In the genomic region with DNA sequence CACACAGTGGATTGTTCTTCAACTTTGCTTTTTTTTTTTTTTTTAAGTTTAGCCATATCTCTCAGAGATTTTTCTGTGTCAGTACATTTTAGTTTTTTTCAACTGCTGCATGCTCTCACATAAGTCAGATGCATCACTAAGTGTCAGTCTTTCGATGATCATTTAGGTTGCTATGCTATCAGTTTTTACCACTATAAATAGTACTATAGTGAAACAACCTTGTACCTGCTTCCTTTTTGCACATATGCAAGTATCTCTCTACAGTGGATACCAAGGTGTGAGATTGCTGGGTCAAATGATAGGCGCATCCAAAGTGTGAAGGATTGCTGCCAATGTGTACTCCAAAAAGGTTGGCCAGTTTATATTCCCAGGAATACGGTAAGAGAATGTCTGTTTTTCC, we compare ENCODE assay signal across 12 cellular contexts. TPM values are rescaled to one million over a fixed set of nuclear protein-coding genes. Genes with fewer than 3 reads are reported as not detected.
A peak's percentile ranks its signal among the peaks of the same experiment; 100 is the strongest.
DNase-seq lines count a peak whose midpoint lies in the region; ATAC-seq and TF ChIP-seq lines count a peak whose summit lies in the region.
"Had no signal": no experiment of that assay in that cellular context is flagged by ENCODE, and none has a peak within 500 bp of the region (broad histone marks: within the 10 kb centered on the region; RNA-seq: fewer than 3 reads in every experiment).

No MANE protein-coding gene starts in this region.

- peaks cover 2% of the 10 kb centered on the region for H3K27me3 Mint-ChIP-seq in GM23338 (ENCODE audit: insufficient read depth, low read depth, poor library complexity)
- H3K27me3 Mint-ChIP-seq in stimulated activated memory B cell treated with anti-CD40 and anti-IgM and Interleukin-4, amounts not matched to agents 10 μg/mL and 1 μg/mL and 100 μg/mL, for 72 hours, result no peaks in the 10 kb centered on the region
- H3K27me3 Mint-ChIP-seq: activated CD8-positive, alpha-beta memory T cell treated with anti-CD3 and anti-CD28 coated beads, Interleukin-2, amount 10 ng/mL, durations not matched to agents 7 days and 5 days; naive thymus-derived CD4-positive, alpha-beta T cell had no signal

- H3K9me3 ChIP-seq in adrenal gland (replicated peaks in 1 of 3) (no peaks in the 10 kb centered on the region), colonic mucosa (no peaks in the 10 kb centered on the region), WERI-Rb-1 (ENCODE audit: severe bottlenecking) (no peaks in the 10 kb centered on the region)
- H3K9me3 ChIP-seq: body of pancreas, esophagus muscularis mucosa had no signal

- H3K27ac ChIP-seq in GM23338 (ENCODE audit: low read depth) (no peak overlapping the region; the same call in 1 of the 2 replicates), adrenal gland (peak overlapping the region in 2 of 5 donors; percentile 55 to 62), colonic mucosa (no peak overlapping the region), WERI-Rb-1 (no peak overlapping the region)

- peaks cover 2% of the 10 kb centered on the region; the same call in 1 of the 3 replicates for H3K36me3 Mint-ChIP-seq in GM23338 (ENCODE audit: low read depth)
- peaks cover under 1% of the 10 kb centered on the region for H3K36me3 Mint-ChIP-seq in stimulated activated memory B cell treated with anti-CD40 and anti-IgM and Interleukin-4, amounts not matched to agents 10 μg/mL and 1 μg/mL and 100 μg/mL, for 72 hours

- H3K4me1 ChIP-seq in GM23338 (ENCODE audit: insufficient read depth), result peaks cover 33% of the 10 kb centered on the region
- peaks cover 18 to 28% of the 10 kb centered on the region in 2 donors for H3K4me1 ChIP-seq in adrenal gland (replicated peaks in 1 of 2)
- peaks cover 11% of the 10 kb centered on the region for H3K4me1 ChIP-seq in colonic mucosa

- no peaks in the 10 kb centered on the region for H3K27me3 ChIP-seq in GM23338 (ENCODE audit: insufficient read depth)
- H3K27me3 ChIP-seq in adrenal gland, result no peaks in the 10 kb centered on the region
- no peaks in the 10 kb centered on the region for H3K27me3 ChIP-seq in colonic mucosa
- no peaks in the 10 kb centered on the region for H3K27me3 ChIP-seq in WERI-Rb-1 (ENCODE audit: insufficient read depth, low read depth, severe bottlenecking)
- H3K27me3 ChIP-seq: body of pancreas, esophagus muscularis mucosa had no signal

- 0 out of 2 replicates have a peak, but pooled peaks cover 13% of the 10 kb centered on the region for H3F3A ChIP-seq in GM23338 (replicated peaks; ENCODE audit: low read depth)

- H3K9me3 Mint-ChIP-seq in GM23338, result no peaks in the 10 kb centered on the region; the same call in 2 of the 3 replicates
- H3K9me3 Mint-ChIP-seq in stimulated activated memory B cell treated with anti-CD40 and anti-IgM and Interleukin-4, amounts not matched to agents 10 μg/mL and 1 μg/mL and 100 μg/mL, for 72 hours, result no peaks in the 10 kb centered on the region
- H3K9me3 Mint-ChIP-seq: naive thymus-derived CD4-positive, alpha-beta T cell had no signal

- H3K79me2 ChIP-seq in GM23338 (replicated peaks; ENCODE audit: insufficient read depth), result no peaks in the 10 kb centered on the region

- no peak overlapping the region for H3K9ac ChIP-seq in colonic mucosa (ENCODE audit: low read depth in 2 of 2, low read length in 2 of 2)

- TF ChIP-seq CTCF in GM23338 (conservative IDR thresholded peaks at IDR 0.05; ENCODE audit: low read depth in 2 of 2) (no peak), adrenal gland (IDR thresholded peaks at IDR 0.05) (no peak), colonic mucosa (IDR thresholded peaks at IDR 0.05) (no peak), WERI-Rb-1 (IDR thresholded peaks at IDR 0.05; ENCODE audit: low read depth, low read length) (no peak)

- H4K20me1 ChIP-seq in GM23338 (replicated peaks; ENCODE audit: insufficient read depth), result no peaks in the 10 kb centered on the region

- H3K4me1 Mint-ChIP-seq in GM23338, result peaks cover 41% of the 10 kb centered on the region
- peaks cover 46% of the 10 kb centered on the region for H3K4me1 Mint-ChIP-seq in stimulated activated memory B cell treated with anti-CD40 and anti-IgM and Interleukin-4, amounts not matched to agents 10 μg/mL and 1 μg/mL and 100 μg/mL, for 72 hours

- H3K36me3 ChIP-seq in GM23338 (ENCODE audit: insufficient read depth), result no peaks in the 10 kb centered on the region
- no peaks in the 10 kb centered on the region for H3K36me3 ChIP-seq in adrenal gland (replicated peaks in 1 of 2)
- no peaks in the 10 kb centered on the region for H3K36me3 ChIP-seq in colonic mucosa
- no peaks in the 10 kb centered on the region for H3K36me3 ChIP-seq in WERI-Rb-1

- intact Hi-C loops in adrenal gland (cut with DNase I) (no loop called here), colonic mucosa (cut with DNase I) (no loop called here)

- TF ChIP-seq POLR2A in adrenal gland (IDR thresholded peaks at IDR 0.05), result no peak

- H3K4me3 Mint-ChIP-seq in GM23338, result no peak overlapping the region
- no peak overlapping the region for H3K4me3 Mint-ChIP-seq in stimulated activated memory B cell treated with anti-CD40 and anti-IgM and Interleukin-4, amounts not matched to agents 10 μg/mL and 1 μg/mL and 100 μg/mL, for 72 hours
- H3K4me3 Mint-ChIP-seq: activated CD8-positive, alpha-beta memory T cell treated with anti-CD3 and anti-CD28 coated beads, Interleukin-2, amount 10 ng/mL, durations not matched to agents 7 days and 5 days; naive thymus-derived CD4-positive, alpha-beta T cell had no signal

- no peak overlapping the region for H2AFZ ChIP-seq in GM23338

- peak; percentile 49 for ATAC-seq in GM19324 (IDR thresholded peaks at IDR 0.05; ENCODE audit: low FRiP score, unreplicated experiment)
- ATAC-seq in GM23338, result no peak
- ATAC-seq in HG03432 (IDR thresholded peaks at IDR 0.05; ENCODE audit: unreplicated experiment), result peak; percentile 59
- peak; percentile 12 for ATAC-seq in stimulated activated memory B cell treated with anti-CD40 and anti-IgM and Interleukin-4, amounts not matched to agents 10 μg/mL and 1 μg/mL and 100 μg/mL, for 72 hours
- ATAC-seq: activated CD8-positive, alpha-beta memory T cell treated with anti-CD3 and anti-CD28 coated beads, Interleukin-2, amount 10 ng/mL, durations not matched to agents 7 days and 5 days had no signal

- 83 to 91% (median 85%) methylated on average over 3 of the region's 3 CpGs for WGBS in adrenal gland, 4 donors

- DNase-seq in GM23338 (ENCODE audit: low spot score) (no peak), adrenal gland (no peak), colonic mucosa (no peak), WERI-Rb-1 (no peak)
- DNase-seq: activated CD8-positive, alpha-beta memory T cell treated with anti-CD3 and anti-CD28 coated beads, Interleukin-2, amount 10 ng/mL, durations not matched to agents 7 days and 5 days; naive thymus-derived CD4-positive, alpha-beta T cell; NCI-H510A had no signal

- peak overlapping the region; percentile 5; the same call in 1 of the 2 replicates for H3K4me2 ChIP-seq in GM23338

- H3K4me3 ChIP-seq in GM23338, result no peak overlapping the region
- no peak overlapping the region for H3K4me3 ChIP-seq in adrenal gland
- H3K4me3 ChIP-seq in colonic mucosa, result no peak overlapping the region
- no peak overlapping the region for H3K4me3 ChIP-seq in WERI-Rb-1 (ENCODE audit: low read depth, low read length)
- H3K4me3 ChIP-seq: body of pancreas, esophagus muscularis mucosa had no signal

- no peaks in the 10 kb centered on the region for H3K9me2 ChIP-seq in GM23338 (ENCODE audit: insufficient read depth)

- no peak overlapping the region for H3K27ac Mint-ChIP-seq in GM23338
- peak overlapping the region; percentile 21 for H3K27ac Mint-ChIP-seq in stimulated activated memory B cell treated with anti-CD40 and anti-IgM and Interleukin-4, amounts not matched to agents 10 μg/mL and 1 μg/mL and 100 μg/mL, for 72 hours
- H3K27ac Mint-ChIP-seq: activated CD8-positive, alpha-beta memory T cell treated with anti-CD3 and anti-CD28 coated beads, Interleukin-2, amount 10 ng/mL, durations not matched to agents 7 days and 5 days; naive thymus-derived CD4-positive, alpha-beta T cell had no signal

RNA-seq across cellular contexts. Expression of a gene that starts 33.5 kb away (rescaled TPM):
- 80.9 and 90.7 TPM in 2 replicates for total RNA-seq in GM23338 (2014; rRNA removed; shearing (Covaris generic))
- 27.4 and 33.0 TPM in 2 replicates for polyA plus RNA-seq in GM23338 (2016; fragmentation: Nextera tagmentation; extraction: Ambion mirVana)
- 10 to 100 TPM; 27.3 to 79.7 (median 45.0) TPM for total RNA-seq in adrenal gland
- polyA plus RNA-seq in adrenal gland, result 10 to 100 TPM; 15.4 to 36.4 (median 16.7) TPM
- 10 to 100 TPM; 22.2 to 30.9 TPM for total RNA-seq in colonic mucosa
